Comparison of ENCODE assay signal across 9 cellular contexts in genomic region chrX:53715336-53715924, GRCh38. TPM values are rescaled to one million over a fixed set of nuclear protein-coding genes. Genes with fewer than 3 reads are reported as not detected.
DNase-seq lines count a peak whose midpoint lies in the region; ATAC-seq and TF ChIP-seq lines count a peak whose summit lies in the region.
"Had no signal": no experiment of that assay in that cellular context is flagged by ENCODE, and none has a peak within 500 bp of the region (broad histone marks: within the 10 kb centered on the region; RNA-seq: fewer than 3 reads in every experiment).

No MANE protein-coding gene starts in this region.

- H3K9me3 Mint-ChIP-seq in CD4-positive, alpha-beta memory T cell = no peaks in the 10 kb centered on the region

- H3K27ac ChIP-seq in CD4-positive, alpha-beta memory T cell (ENCODE audit: low read depth, low read length) = peak overlapping the region; percentile 81
- peak overlapping the region; percentile 38 for H3K27ac ChIP-seq in RWPE2 (ENCODE audit: poor library complexity, severe bottlenecking)
- H3K27ac ChIP-seq in heart right ventricle = peak overlapping the region in 1 of 10 donors; percentile 49

- peak overlapping the region in 1 of 2 donors; percentile 38 for H3K4me3 ChIP-seq in CD4-positive, alpha-beta memory T cell (ENCODE audit: low read length in 2 of 2)
- H3K4me3 ChIP-seq in RWPE2 (ENCODE audit: severe bottlenecking) = no peak overlapping the region
- H3K4me3 ChIP-seq in mucosa of descending colon = no peak overlapping the region
- no peak overlapping the region for H3K4me3 ChIP-seq in heart right ventricle
- H3K4me3 ChIP-seq in MG63 = no peak overlapping the region

- H3K27ac Mint-ChIP-seq in CD4-positive, alpha-beta memory T cell = peak overlapping the region; percentile 93 to 99 (median 95)

- CTCF ChIA-PET in CD4-positive, alpha-beta memory T cell (lab: Charles Lee; ENCODE audit: partially characterized antibody) = interaction anchor here (1.0 to 3.7 kb wide), 2 partner anchors 30 to 37 kb away, joined by 3 to 29 read pairs; partner anchors contain the start of gene HUWE1

- H3K27me3 Mint-ChIP-seq in CD4-positive, alpha-beta memory T cell = no peaks in the 10 kb centered on the region

- no peak for DNase-seq in CD4-positive, alpha-beta memory T cell
- DNase-seq in RWPE2 (ENCODE audit: low spot score) (no peak), glomerular visceral epithelial cell (ENCODE audit: extremely low spot score) (peak; percentile 6), GF-D8 (lab: John Stamatoyannopoulos, UW) (no peak), mucosa of descending colon (no peak), heart right ventricle (no peak), MG63 (no peak)
- DNase-seq: NCI-H1417 had no signal

- ATAC-seq in GM19328 (IDR thresholded peaks at IDR 0.05; ENCODE audit: unreplicated experiment) (peak; percentile 3), RWPE2 (ENCODE audit: low read depth) (peak; percentile 52; the same call in 2 of the 3 replicates), mucosa of descending colon (no peak), heart right ventricle (no peak)

- H3K4me1 ChIP-seq in CD4-positive, alpha-beta memory T cell (ENCODE audit: insufficient read depth, low read length) = peaks cover 51% of the 10 kb centered on the region
- peaks cover 12% of the 10 kb centered on the region for H3K4me1 ChIP-seq in RWPE2 (ENCODE audit: insufficient read depth, poor library complexity, severe bottlenecking)
- H3K4me1 ChIP-seq in mucosa of descending colon (ENCODE audit: low read depth) = no peaks in the 10 kb centered on the region
- H3K4me1 ChIP-seq in heart right ventricle = peaks cover 0 to 30% (median 0%) of the 10 kb centered on the region in 9 donors

- 51 to 56% methylated on average over 3 of the region's 3 CpGs for WGBS in heart right ventricle, 2 donors

- peaks cover 35 to 57% (median 51%) of the 10 kb centered on the region in 4 donors for H3K4me1 Mint-ChIP-seq in CD4-positive, alpha-beta memory T cell

- peak overlapping the region; percentile 67 to 92 (median 86) for H3K4me3 Mint-ChIP-seq in CD4-positive, alpha-beta memory T cell

- no peaks in the 10 kb centered on the region for H3K9me3 ChIP-seq in CD4-positive, alpha-beta memory T cell (ENCODE audit: control insufficient read depth in 1 of 2, low read length in 2 of 2)
- H3K9me3 ChIP-seq in RWPE2 (ENCODE audit: severe bottlenecking) = no peaks in the 10 kb centered on the region
- H3K9me3 ChIP-seq in mucosa of descending colon = no peaks in the 10 kb centered on the region
- no peaks in the 10 kb centered on the region for H3K9me3 ChIP-seq in heart right ventricle
- H3K9me3 ChIP-seq in MG63 = no peaks in the 10 kb centered on the region

- no peaks in the 10 kb centered on the region for H3K36me3 ChIP-seq in CD4-positive, alpha-beta memory T cell (ENCODE audit: insufficient read depth, low read length)
- H3K36me3 ChIP-seq in RWPE2 (ENCODE audit: low read depth) (no peaks in the 10 kb centered on the region), mucosa of descending colon (ENCODE audit: low read depth) (no peaks in the 10 kb centered on the region), heart right ventricle (no peaks in the 10 kb centered on the region), MG63 (no peaks in the 10 kb centered on the region)

- intact Hi-C loops in CD4-positive, alpha-beta memory T cell (cut with micrococcal nuclease) = no loop called here
- intact Hi-C loops in mucosa of descending colon (cut with DNase I, micrococcal nuclease) = no loop called here
- intact Hi-C loops in heart right ventricle (cut with DNase I) = no loop called here

- no peak for TF ChIP-seq CTCF in RWPE2 (IDR thresholded peaks at IDR 0.05; ENCODE audit: poor library complexity, severe bottlenecking)
- no peak for TF ChIP-seq CTCF in mucosa of descending colon (IDR thresholded peaks at IDR 0.05)
- no peak for TF ChIP-seq CTCF in heart right ventricle (IDR thresholded peaks at IDR 0.05)

- POLR2A ChIA-PET in CD4-positive, alpha-beta memory T cell (lab: Charles Lee; ENCODE audit: partially characterized antibody) = interaction anchor here (0.9 to 5.2 kb wide), 3 partner anchors 10 to 116 kb away, joined by 3 to 106 read pairs (median 3); partner anchors contain the start of gene HUWE1

- no peaks in the 10 kb centered on the region for H3K27me3 ChIP-seq in CD4-positive, alpha-beta memory T cell (ENCODE audit: insufficient read depth, low read length)
- H3K27me3 ChIP-seq in RWPE2 (ENCODE audit: insufficient read depth, poor library complexity, severe bottlenecking) = no peaks in the 10 kb centered on the region
- peaks cover 0 to 15% (median 0%) of the 10 kb centered on the region in 7 donors for H3K27me3 ChIP-seq in heart right ventricle
- no peaks in the 10 kb centered on the region for H3K27me3 ChIP-seq in MG63

- H3K36me3 Mint-ChIP-seq in CD4-positive, alpha-beta memory T cell = no peaks in the 10 kb centered on the region

RNA-seq across cellular contexts. Expression of gene HUWE1, which starts 28.9 kb away (rescaled TPM):
- total RNA-seq in CD4-positive, alpha-beta memory T cell = 100 to 1,000 TPM; 176 to 202 TPM
- polyA plus RNA-seq in CD4-positive, alpha-beta memory T cell = 10 to 100 TPM in 1 of 2 donors, 1 to 10 TPM in 1; 3.3 to 19.0 TPM
- total RNA-seq in mucosa of descending colon = 100 to 1,000 TPM; 136 to 200 (median 152) TPM
- total RNA-seq in heart right ventricle = 100 to 1,000 TPM; 133 to 219 (median 198) TPM
- 10 to 100 TPM; 30.8 to 52.0 TPM for polyA plus RNA-seq in heart right ventricle
- total RNA-seq in MG63 (2014; rRNA removed; shearing (Covaris generic); ENCODE audit: low replicate concordance) = 41.6 and 42.2 TPM in 2 replicates

Comparison
In these comparisons a context has a peak if more than half of its experiments do, and no peak if none do; other contexts are left out.
1. ATAC-seq: peak in GM19328 (single experiment) and RWPE2 (single experiment); none in mucosa of descending colon (single experiment) and heart right ventricle (0 of 8).